ENCODE assay signal across 1 cellular context in genomic region chr2:227853204-227853629, GRCh38.
TF ChIP-seq lines count a peak whose summit lies in the region.

No MANE protein-coding gene starts in this region.

TF ChIP-seq in IMR-90, 13 proteins besides CTCF, POLR2A, EP300 and RAD21:
- TF ChIP-seq MAFK (IDR thresholded peaks at IDR 0.05; ENCODE audit: low read depth, low read length) = no peak
- TF ChIP-seq SMC3 (IDR thresholded peaks at IDR 0.05; ENCODE audit: low read depth, low read length) = no peak
- TF ChIP-seq BHLHE40 (IDR thresholded peaks at IDR 0.05; ENCODE audit: low read depth, low read length) = no peak
- TF ChIP-seq ELK1 (IDR thresholded peaks at IDR 0.05; ENCODE audit: borderline replicate concordance, low read depth, low read length) = no peak
- TF ChIP-seq NFE2L2 (IDR thresholded peaks at IDR 0.05; ENCODE audit: low read depth, low read length) = no peak
- no peak for TF ChIP-seq RCOR1 (IDR thresholded peaks at IDR 0.05; ENCODE audit: insufficient replicate concordance, low read length)
- TF ChIP-seq USF2 (IDR thresholded peaks at IDR 0.05; ENCODE audit: low read depth, low read length) = no peak
- no peak for TF ChIP-seq CEBPB (IDR thresholded peaks at IDR 0.05; ENCODE audit: low read depth, low read length)
- TF ChIP-seq MXI1 (IDR thresholded peaks at IDR 0.05; ENCODE audit: borderline replicate concordance, low read depth, low read length) = no peak
- no peak for TF ChIP-seq MAZ (IDR thresholded peaks at IDR 0.05; ENCODE audit: borderline replicate concordance, low read depth, low read length)
- no peak for TF ChIP-seq CHD1 (IDR thresholded peaks at IDR 0.05; ENCODE audit: low read depth, low read length)
- TF ChIP-seq RFX5 (IDR thresholded peaks at IDR 0.05; ENCODE audit: low read depth, low read length) = no peak
- TF ChIP-seq FOS (IDR thresholded peaks at IDR 0.05; ENCODE audit: low read depth, low read length) = no peak
